ENCODE assay signal across 8 cellular contexts in the genomic region with DNA sequence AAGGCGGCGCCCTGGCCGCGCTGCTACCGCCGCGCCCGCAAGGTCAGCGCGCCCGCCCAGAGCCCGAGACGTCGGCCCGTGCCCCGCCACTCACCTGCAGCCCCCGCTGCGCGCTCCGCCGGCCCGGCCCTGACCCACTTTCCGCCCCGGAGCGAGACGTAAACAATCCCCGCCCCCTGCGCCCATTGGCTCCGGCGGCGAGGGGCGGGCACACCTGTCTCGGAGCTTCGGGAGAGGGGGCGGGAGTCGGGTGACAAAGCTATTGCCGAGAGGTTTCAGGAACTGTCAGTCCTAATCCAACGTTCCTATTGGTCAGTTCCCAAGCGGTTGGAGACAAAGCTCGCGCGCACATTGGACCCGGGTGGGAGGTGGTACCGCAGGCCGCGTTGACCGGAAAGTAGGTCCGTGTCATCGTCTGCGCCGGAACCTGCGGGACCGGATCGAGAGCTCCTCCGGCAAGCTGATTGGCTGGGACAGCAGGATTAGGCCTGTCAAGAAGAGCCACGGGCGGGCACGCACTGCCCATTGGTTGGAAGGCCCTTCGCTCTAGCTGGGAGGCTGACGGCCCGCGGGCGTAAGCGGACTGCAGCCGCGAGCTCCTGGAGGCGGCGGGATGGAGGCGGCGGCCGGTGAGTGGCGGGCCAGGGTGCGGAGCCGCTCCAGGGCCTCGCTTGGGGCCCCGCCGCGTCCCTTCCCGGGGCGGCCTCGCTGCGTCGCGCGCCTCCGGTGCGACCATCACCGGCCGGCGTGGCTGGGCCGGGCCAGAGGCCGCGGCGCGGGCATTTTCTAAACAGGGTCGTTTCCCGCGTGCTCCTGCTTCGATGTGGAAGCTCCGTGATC. TPM values are rescaled to one million over a fixed set of nuclear protein-coding genes. Genes with fewer than 3 reads are reported as not detected.
DNase-seq lines count a peak whose midpoint lies in the region; ATAC-seq and TF ChIP-seq lines count a peak whose summit lies in the region.

TSS of gene NUBP2 (plus strand) at position 553 of the 840 bp plus-strand sequence. CDS start at position 614, 61 bp downstream.
TSS of gene SPSB3 (minus strand) at position 164 of the 840 bp plus-strand sequence. CDS start 1,088 bp downstream, outside the sequence.

- peaks cover 0 to 41% of the 10 kb centered on the region in 2 donors for H3K36me3 ChIP-seq in left lung

- H3K4me1 ChIP-seq in left lung = peaks cover 8 to 39% of the 10 kb centered on the region in 2 donors

- peak within 1 kb of the TSS; percentile 82 to 95 (median 86) for H3K27ac Mint-ChIP-seq in CD14-positive monocyte

- no peaks in the 10 kb centered on the region for H3K27me3 Mint-ChIP-seq in CD14-positive monocyte (ENCODE audit: low read depth in 3 of 3)

- peak within 1 kb of the TSS; percentile 66 to 88 for H3K27ac ChIP-seq in left lung

- intact Hi-C loops in CD14-positive monocyte (cut with micrococcal nuclease) (loop anchor here (1.0 to 10.0 kb wide), 7 partner anchors 9 to 358 kb away; partner anchors contain the start of genes FAHD1 (in 2 of the 2), HAGH (in 2 of the 2), MAPK8IP3 (in 1 of the 2) and MRPS34 (in 1 of the 2)), left lung (cut with DNase I) (no loop called here)

- ATAC-seq in GM19397 (IDR thresholded peaks at IDR 0.05; ENCODE audit: unreplicated experiment) (peak; percentile 83), HG03571 (IDR thresholded peaks at IDR 0.05; ENCODE audit: unreplicated experiment) (peak; percentile 82), left lung (peak; percentile 94)

- H3K27me3 ChIP-seq in left lung = no peaks in the 10 kb centered on the region

- H3K9me3 Mint-ChIP-seq in CD14-positive monocyte = no peaks in the 10 kb centered on the region

- H3K4me3 ChIP-seq in left lung = peak within 1 kb of the TSS; percentile 81 to 94

- H3K4me3 Mint-ChIP-seq in CD14-positive monocyte = peak within 1 kb of the TSS; percentile 87 to 93

- no peaks in the 10 kb centered on the region for H3K9me3 ChIP-seq in left lung

- peaks cover 27% of the 10 kb centered on the region for H3K4me1 Mint-ChIP-seq in CD14-positive monocyte

- H3K36me3 Mint-ChIP-seq in CD14-positive monocyte = peaks cover 12 to 45% of the 10 kb centered on the region in 2 donors

- peak; percentile 100 for DNase-seq in CD14-positive monocyte (ENCODE audit: low spot score)
- peak; percentile 100 for DNase-seq in NCI-H82 (lab: John Stamatoyannopoulos, UW)
- peak; percentile 98 to 99 for DNase-seq in activated CD4-positive, alpha-beta T cell treated with anti-CD3 and anti-CD28 coated beads, Interleukin-2, amount 50 U/mL, for 48 hours
- DNase-seq in dermis blood vessel endothelial cell = peak; percentile 100
- DNase-seq in left lung = peak; percentile 99 to 100
- DNase-seq in stimulated activated CD4-positive, alpha-beta T cell treated with anti-CD3 and anti-CD28 coated beads, Interleukin-2, amount 100 ng/mL, for 48 hours = peak; percentile 92 to 94

- TF ChIP-seq CTCF in CD14-positive monocyte (IDR thresholded peaks at IDR 0.05) (no peak), left lung (IDR thresholded peaks at IDR 0.05) (no peak)

RNA-seq across cellular contexts. Expression of gene NUBP2, which starts in this region (rescaled TPM):
- polyA plus RNA-seq in CD14-positive monocyte = 10 to 100 TPM; 57.9 to 69.5 TPM
- 91.8 and 110 TPM in 2 replicates for total RNA-seq in dermis blood vessel endothelial cell
- 10 to 100 TPM; 44.0 to 47.9 TPM for total RNA-seq in left lung

RNA-seq across cellular contexts. Expression of gene SPSB3, which starts in this region (rescaled TPM):
- 10 to 100 TPM; 36.8 to 40.2 TPM for polyA plus RNA-seq in CD14-positive monocyte
- total RNA-seq in dermis blood vessel endothelial cell = 57.6 and 82.2 TPM in 2 replicates
- total RNA-seq in left lung = 10 to 100 TPM; 30.5 to 36.2 TPM

Comparison
In these comparisons a context has a peak if more than half of its experiments do, and no peak if none do; other contexts are left out.
1. Peak in every context shown above with its lines: DNase-seq, ATAC-seq, H3K4me3 ChIP-seq and H3K27ac ChIP-seq.
2. intact Hi-C loops: an anchor here in CD14-positive monocyte (1.0 to 10.0 kb wide); none called in left lung.